8 cellular contexts compared by ENCODE assay signal in genomic region chr10:62083868-62084267, GRCh38.
DNase-seq lines count a peak whose midpoint lies in the region; ATAC-seq and TF ChIP-seq lines count a peak whose summit lies in the region.

No MANE protein-coding gene starts in this region.

- intact Hi-C loops in activated CD8-positive, alpha-beta T cell treated with anti-CD3 and anti-CD28 coated beads for 36 hours (cut with micrococcal nuclease) = loop anchor here (2.0 kb wide), 1 partner anchor 37 kb away; no protein-coding TSS in a partner anchor
- intact Hi-C loops in stomach (cut with DNase I; ENCODE audit: low total_unique reads) = no loop called here

- DNase-seq in AG04450 (ENCODE audit: low read depth, low spot score) (peak; percentile 66), NCI-H128 (lab: John Stamatoyannopoulos, UW; ENCODE audit: unreplicated experiment) (peak; percentile 9), right atrium auricular region (ENCODE audit: low spot score) (peak; percentile 80), stomach (peak; percentile 71), SIG-M5 treated with dmso at 0.1 percent for 504 hours (lab: John Stamatoyannopoulos, UW; ENCODE audit: unreplicated experiment) (no peak)
- DNase-seq in activated CD8-positive, alpha-beta T cell treated with anti-CD3 and anti-CD28 coated beads for 36 hours = no peak

- peaks cover 62% of the 10 kb centered on the region for H3K36me3 Mint-ChIP-seq in activated CD8-positive, alpha-beta T cell treated with anti-CD3 and anti-CD28 coated beads for 36 hours (ENCODE audit: low read depth)

- H3K36me3 ChIP-seq in right atrium auricular region = peaks cover 47% of the 10 kb centered on the region
- peaks cover 13 to 48% (median 41%) of the 10 kb centered on the region in 4 donors for H3K36me3 ChIP-seq in stomach

- POLR2A ChIA-PET in AG04450 (lab: Yijun Ruan, JAX) = interaction anchor here (0.5 to 1.3 kb wide), 4 partner anchors 29 to 182 kb away, joined by 3 to 5 read pairs (median 4); partner anchors contain the start of gene ARID5B
- POLR2A ChIA-PET in activated CD8-positive, alpha-beta T cell treated with anti-CD3 and anti-CD28 coated beads for 36 hours (lab: Charles Lee) = interaction anchor here (1.9 to 2.1 kb wide), 2 partner anchors 11 to 100 kb away, joined by 6 to 10 read pairs; no protein-coding TSS in a partner anchor

- peak overlapping the region; percentile 58 for H3K4me3 Mint-ChIP-seq in activated CD8-positive, alpha-beta T cell treated with anti-CD3 and anti-CD28 coated beads for 36 hours

- 9 to 27% (median 22%) methylated on average over 1 of the region's 1 CpG for WGBS in stomach, 5 donors

- no peaks in the 10 kb centered on the region for H3K27me3 ChIP-seq in AG04450 (ENCODE audit: control insufficient read depth, insufficient read depth, low read length)
- H3K27me3 ChIP-seq in right atrium auricular region = no peaks in the 10 kb centered on the region
- H3K27me3 ChIP-seq in stomach = no peaks in the 10 kb centered on the region

- no peak for TF ChIP-seq EP300 in stomach (IDR thresholded peaks at IDR 0.05)

- peaks cover 67% of the 10 kb centered on the region for H3K4me1 Mint-ChIP-seq in activated CD8-positive, alpha-beta T cell treated with anti-CD3 and anti-CD28 coated beads for 36 hours (ENCODE audit: low read depth)

- ATAC-seq in activated CD8-positive, alpha-beta T cell treated with anti-CD3 and anti-CD28 coated beads for 36 hours = no peak
- ATAC-seq in HG02588 (IDR thresholded peaks at IDR 0.05; ENCODE audit: unreplicated experiment) (no peak), HG03571 (IDR thresholded peaks at IDR 0.05; ENCODE audit: unreplicated experiment) (no peak)

- H3K9me3 ChIP-seq in AG04450 (ENCODE audit: control insufficient read depth, insufficient read depth, low read length) (no peaks in the 10 kb centered on the region), right atrium auricular region (no peaks in the 10 kb centered on the region), stomach (no peaks in the 10 kb centered on the region)

- no peak for TF ChIP-seq CTCF in AG04450 (IDR thresholded peaks at IDR 0.05; ENCODE audit: low read depth, low read length)
- no peak for TF ChIP-seq CTCF in activated CD8-positive, alpha-beta T cell treated with anti-CD3 and anti-CD28 coated beads for 36 hours (IDR thresholded peaks at IDR 0.05)
- no peak for TF ChIP-seq CTCF in right atrium auricular region (IDR thresholded peaks at IDR 0.05)
- no peak for TF ChIP-seq CTCF in stomach (IDR thresholded peaks at IDR 0.05)

- TF ChIP-seq POLR2A in stomach (IDR thresholded peaks at IDR 0.05) = no peak

- H3K27ac Mint-ChIP-seq in activated CD8-positive, alpha-beta T cell treated with anti-CD3 and anti-CD28 coated beads for 36 hours = peak overlapping the region; percentile 92

- no peaks in the 10 kb centered on the region for H3K9me3 Mint-ChIP-seq in activated CD8-positive, alpha-beta T cell treated with anti-CD3 and anti-CD28 coated beads for 36 hours

- H3K27ac ChIP-seq in AG04450 (ENCODE audit: low read depth, low read length) = peak overlapping the region; percentile 94
- H3K27ac ChIP-seq in right atrium auricular region = peak overlapping the region; percentile 85 to 89
- peak overlapping the region in 4 of 5 donors; percentile 81 to 89 (median 84) for H3K27ac ChIP-seq in stomach

- H3K27me3 Mint-ChIP-seq in activated CD8-positive, alpha-beta T cell treated with anti-CD3 and anti-CD28 coated beads for 36 hours = no peaks in the 10 kb centered on the region

- CTCF ChIA-PET in AG04450 (lab: Charles Lee) = interaction anchor here (1.1 to 1.2 kb wide), 2 partner anchors 45 to 161 kb away, joined by 3 to 5 read pairs; no protein-coding TSS in a partner anchor
- CTCF ChIA-PET in activated CD8-positive, alpha-beta T cell treated with anti-CD3 and anti-CD28 coated beads for 36 hours (lab: Charles Lee) = interaction anchor here (0.7 to 1.6 kb wide), 3 partner anchors 11 to 90 kb away, joined by 3 to 5 read pairs (median 4); no protein-coding TSS in a partner anchor

- H3K4me3 ChIP-seq in AG04450 (ENCODE audit: low read depth, low read length) = no peak overlapping the region
- peak overlapping the region in 1 of 2 donors; percentile 12 for H3K4me3 ChIP-seq in right atrium auricular region
- no peak overlapping the region for H3K4me3 ChIP-seq in stomach

- H3K4me1 ChIP-seq in right atrium auricular region = peaks cover 0 to 62% of the 10 kb centered on the region in 2 donors
- peaks cover 31 to 57% (median 44%) of the 10 kb centered on the region in 4 donors for H3K4me1 ChIP-seq in stomach

Comparison
In these comparisons a context has a peak if more than half of its experiments do, and no peak if none do; other contexts are left out.
1. DNase-seq: peak in AG04450 (single experiment), NCI-H128 (single experiment), right atrium auricular region (single experiment) and stomach (single experiment); none in activated CD8-positive, alpha-beta T cell treated with anti-CD3 and anti-CD28 coated beads for 36 hours (single experiment) and SIG-M5 treated with dmso at 0.1 percent for 504 hours (single experiment).
2. Peak in every context shown above with its lines, with median percentiles within 50 percentile points of each other: H3K27ac ChIP-seq.